ENCODE assay signal across 31 cellular contexts in genomic region chr5:175056831-175057230, GRCh38.
DNase-seq lines count a peak whose midpoint lies in the region; ATAC-seq, FAIRE-seq and TF ChIP-seq lines count a peak whose summit lies in the region.
"Had no signal": no experiment of that assay in that cellular context is flagged by ENCODE, and none has a peak within 500 bp of the region (broad histone marks: within the 10 kb centered on the region; RNA-seq: fewer than 3 reads in every experiment).

No MANE protein-coding gene starts in this region.

- no peak overlapping the region for H2AFZ ChIP-seq in neuronal stem cell (ENCODE audit: low read length)

- H3K4me2 ChIP-seq in neuronal stem cell (ENCODE audit: insufficient read depth, low read length, poor library complexity, severe bottlenecking): no peak overlapping the region
- H3K4me2 ChIP-seq: A549; BLaER1; BLaER1 treated with 17β-estradiol and CSF1 and Interleukin-3, amounts not matched to agents 10 nM and 100 nM had no signal

- H3K27ac ChIP-seq in esophagus muscularis mucosa (replicated peaks in 1 of 4) (no peak overlapping the region), neuronal stem cell (replicated peaks; ENCODE audit: low read length) (no peak overlapping the region)
- H3K27ac ChIP-seq: 22Rv1; A549; BLaER1; BLaER1 treated with 17β-estradiol and CSF1 and Interleukin-3, amounts not matched to agents 10 nM and 100 nM; C4-2B had no signal

- no peak overlapping the region for H4K91ac ChIP-seq in neuronal stem cell (ENCODE audit: low read depth, low read length, poor library complexity)

- no peak overlapping the region for H3K23ac ChIP-seq in neuronal stem cell (ENCODE audit: low read depth, low read length, poor library complexity)

- H2AK5ac ChIP-seq in neuronal stem cell (ENCODE audit: low read depth, low read length): no peak overlapping the region

- H3K9ac ChIP-seq in neuronal stem cell (ENCODE audit: low read depth, low read length, poor library complexity): no peak overlapping the region
- H3K9ac ChIP-seq: BLaER1; BLaER1 treated with 17β-estradiol and CSF1 and Interleukin-3, amounts not matched to agents 10 nM and 100 nM had no signal

- FAIRE-seq in GM12891 (lab: Jason Lieb, UNC): no peak
- FAIRE-seq: A204.1, A549, D721Med had no signal

- TF ChIP-seq EP300 in esophagus muscularis mucosa (IDR thresholded peaks at IDR 0.05): no peak

- peaks cover 0 to 13% (median 12%) of the 10 kb centered on the region in 4 donors for H3K4me1 ChIP-seq in esophagus muscularis mucosa
- H3K4me1 ChIP-seq in neuronal stem cell (ENCODE audit: control insufficient read depth in 2 of 2, insufficient read depth in 1 of 2, low read depth in 1 of 2, low read length in 2 of 2): peaks cover 0 to 6% of the 10 kb centered on the region in 2 donors
- H3K4me1 ChIP-seq: A549, BE2C, Caco-2 had no signal

- no peak overlapping the region for H2BK12ac ChIP-seq in neuronal stem cell (ENCODE audit: low read length)

- no peak overlapping the region for H2BK15ac ChIP-seq in neuronal stem cell (ENCODE audit: low read length)

- peak; percentile 91 for DNase-seq in esophagus muscularis mucosa (ENCODE audit: extremely low spot score)
- DNase-seq in neuronal stem cell (ENCODE audit: low spot score): no peak
- no peak for DNase-seq in GM12891 (ENCODE audit: insufficient read length, low spot score)
- DNase-seq: 8988T; ACHN; AML-193; BE2C; C1 segment of cervical spinal cord; Caco-2; Calu3; CD4-positive, alpha-beta memory T cell; CD4-positive, alpha-beta T cell; CD4-positive, CD25-positive, alpha-beta regulatory T cell; CD8-positive, alpha-beta memory T cell; CD8-positive, alpha-beta T cell; COR-L47; DMS 273 treated with DMSO at 0.1 percent for 48 hours; DMS153; DMS53; DMS79; DMS79 treated with DMSO at 0.1 percent for 48 hours; DND-41; EL had no signal

- H3K4me3 ChIP-seq in esophagus muscularis mucosa (no peak overlapping the region), neuronal stem cell (ENCODE audit: low read length in 2 of 2) (no peak overlapping the region)
- H3K4me3 ChIP-seq: A549; BLaER1; BLaER1 treated with 17β-estradiol and CSF1 and Interleukin-3, amounts not matched to agents 10 nM and 100 nM had no signal

- H3K9me3 ChIP-seq in esophagus muscularis mucosa: no peaks in the 10 kb centered on the region
- H3K9me3 ChIP-seq in neuronal stem cell (replicated peaks in 1 of 2; ENCODE audit: control insufficient read depth in 2 of 2, insufficient read depth in 1 of 2, low read depth in 1 of 2, low read length in 2 of 2): no peaks in the 10 kb centered on the region
- H3K9me3 ChIP-seq: A549, BE2C, BLaER1 had no signal

- H4K8ac ChIP-seq in neuronal stem cell (ENCODE audit: low read depth, low read length): no peak overlapping the region

- no peaks in the 10 kb centered on the region for H3K79me1 ChIP-seq in neuronal stem cell (ENCODE audit: low read depth, low read length)

- peak overlapping the region; percentile 5 for H3K18ac ChIP-seq in neuronal stem cell (ENCODE audit: low read length)

- no peak for ATAC-seq in GM19455 (IDR thresholded peaks at IDR 0.05; ENCODE audit: unreplicated experiment)
- ATAC-seq: A549; CD8-positive, alpha-beta T cell had no signal

- H2BK5ac ChIP-seq in neuronal stem cell (ENCODE audit: low read length): no peak overlapping the region

- intact Hi-C loops in esophagus muscularis mucosa (cut with DNase I): no loop called here

- no peak overlapping the region for H2BK120ac ChIP-seq in neuronal stem cell (ENCODE audit: low read depth, low read length)

- H3K14ac ChIP-seq in neuronal stem cell (ENCODE audit: low read length): no peak overlapping the region

- no peak overlapping the region for H3K4ac ChIP-seq in neuronal stem cell (ENCODE audit: low read length)

- TF ChIP-seq POLR2A in esophagus muscularis mucosa (IDR thresholded peaks at IDR 0.05; ENCODE audit: low read depth) (no peak), GM12891 (IDR thresholded peaks at IDR 0.05; ENCODE audit: low read depth, low read length) (no peak)

- no peaks in the 10 kb centered on the region for H3K36me3 ChIP-seq in esophagus muscularis mucosa
- no peaks in the 10 kb centered on the region for H3K36me3 ChIP-seq in neuronal stem cell (replicated peaks in 1 of 2; ENCODE audit: control insufficient read depth in 2 of 2, insufficient read depth in 2 of 2, low read length in 2 of 2)
- H3K36me3 ChIP-seq: BE2C; BLaER1; BLaER1 treated with 17β-estradiol and CSF1 and Interleukin-3, amounts not matched to agents 10 nM and 100 nM had no signal

- WGBS in esophagus muscularis mucosa: 88% methylated on average over 2 of the region's 4 CpGs
- no CpG with 5 or more reads among the region's 4 CpGs for WGBS in neuronal stem cell (ENCODE audit: extremely low coverage in 2 of 2, insufficient read length in 2 of 2, insufficient replicate concordance in 1 of 2), 2 donors

- H3K27me3 ChIP-seq in esophagus muscularis mucosa (no peaks in the 10 kb centered on the region), neuronal stem cell (ENCODE audit: control insufficient read depth in 3 of 3, insufficient read depth in 3 of 3, low read depth in 1 of 3, low read length in 3 of 3) (no peaks in the 10 kb centered on the region)
- H3K27me3 ChIP-seq: BE2C had no signal

- no peak for TF ChIP-seq CTCF in esophagus muscularis mucosa (IDR thresholded peaks at IDR 0.05)

TF ChIP-seq in GM12891, 5 proteins besides CTCF, POLR2A, EP300 and RAD21:
- TF ChIP-seq PAX5 (IDR thresholded peaks at IDR 0.05; ENCODE audit: insufficient read depth, low read length, severe bottlenecking) (no peak), SPI1 (IDR thresholded peaks at IDR 0.05; ENCODE audit: low read depth, low read length) (no peak), TAF1 (IDR thresholded peaks at IDR 0.05; ENCODE audit: low read depth, low read length) (no peak), POU2F2 (IDR thresholded peaks at IDR 0.05; ENCODE audit: low read depth, low read length) (no peak), POLR2AphosphoS5 (IDR thresholded peaks at IDR 0.05; ENCODE audit: low read depth, low read length) (no peak)
TF ChIP-seq in GM12891: peak in this region for 0.
